Comparison of ENCODE assay signal across 14 cellular contexts in genomic region chr4:47213971-47214370, GRCh38.
DNase-seq lines count a peak whose midpoint lies in the region; ATAC-seq and TF ChIP-seq lines count a peak whose summit lies in the region.
"Had no signal": no experiment of that assay in that cellular context is flagged by ENCODE, and none has a peak within 500 bp of the region (broad histone marks: within the 10 kb centered on the region; RNA-seq: fewer than 3 reads in every experiment).

No MANE protein-coding gene starts in this region.

- no peaks in the 10 kb centered on the region for H3K36me3 Mint-ChIP-seq in activated CD4-positive, alpha-beta memory T cell treated with anti-CD3 and anti-CD28 coated beads for 36 hours
- H3K36me3 Mint-ChIP-seq: activated naive CD4-positive, alpha-beta T cell treated with anti-CD3 and anti-CD28 coated beads, Interleukin-2, amount 50 U/mL, for 72 hours had no signal

- no CpG with 5 or more reads among the region's 3 CpGs for WGBS in trophoblast cell (ENCODE audit: extremely low coverage, insufficient coverage, insufficient read length)

- H3K4me3 ChIP-seq in RWPE2 (ENCODE audit: severe bottlenecking) (no peak overlapping the region), trophoblast cell (ENCODE audit: low read depth, low read length) (no peak overlapping the region)
- H3K4me3 ChIP-seq: mucosa of descending colon, Peyer's patch had no signal

- no peak overlapping the region for H4K12ac ChIP-seq in trophoblast cell (ENCODE audit: low read depth, low read length)

- H4K91ac ChIP-seq in trophoblast cell (ENCODE audit: low read depth, low read length), result no peak overlapping the region

- no peak overlapping the region for H3K4me2 ChIP-seq in trophoblast cell (ENCODE audit: low read length)

- H3K27ac ChIP-seq in RWPE2 (ENCODE audit: poor library complexity, severe bottlenecking), result no peak overlapping the region
- H3K27ac ChIP-seq in trophoblast cell (ENCODE audit: low read depth, low read length), result peak overlapping the region; percentile 91
- H3K27ac ChIP-seq: Peyer's patch had no signal

- H3K36me3 ChIP-seq in RWPE2 (ENCODE audit: low read depth) (no peaks in the 10 kb centered on the region), trophoblast cell (ENCODE audit: control insufficient read depth in 1 of 2, insufficient read depth in 2 of 2, low read length in 2 of 2) (no peaks in the 10 kb centered on the region)
- H3K36me3 ChIP-seq: Peyer's patch had no signal

- peak overlapping the region; percentile 60 for H2BK120ac ChIP-seq in trophoblast cell (ENCODE audit: insufficient read depth, low read length, poor library complexity)

- H2BK5ac ChIP-seq in trophoblast cell (ENCODE audit: low read depth, low read length, poor library complexity), result peak overlapping the region; percentile 73

- H2BK12ac ChIP-seq in trophoblast cell (ENCODE audit: low read length), result no peak overlapping the region

- no peaks in the 10 kb centered on the region for H3K4me1 Mint-ChIP-seq in activated CD4-positive, alpha-beta memory T cell treated with anti-CD3 and anti-CD28 coated beads for 36 hours (ENCODE audit: low read depth)

- H3K27me3 ChIP-seq in RWPE2 (ENCODE audit: insufficient read depth, poor library complexity, severe bottlenecking) (peaks cover 4% of the 10 kb centered on the region), trophoblast cell (ENCODE audit: insufficient read depth, low read length) (no peaks in the 10 kb centered on the region)
- H3K27me3 ChIP-seq: Peyer's patch had no signal

- no peak overlapping the region for H3K4me3 Mint-ChIP-seq in activated CD4-positive, alpha-beta memory T cell treated with anti-CD3 and anti-CD28 coated beads for 36 hours
- H3K4me3 Mint-ChIP-seq: stimulated activated naive CD8-positive, alpha-beta T cell treated with anti-CD3 and anti-CD28 coated beads, Interleukin-15, Interleukin-2, amounts not matched to agents 100 ng/mL and 50 ng/mL, for 24 hours had no signal

- no peak for TF ChIP-seq CTCF in RWPE2 (IDR thresholded peaks at IDR 0.05; ENCODE audit: poor library complexity, severe bottlenecking)

- H2AK5ac ChIP-seq in trophoblast cell (ENCODE audit: low read length), result no peak overlapping the region

- no peaks in the 10 kb centered on the region for H3K9me3 Mint-ChIP-seq in activated CD4-positive, alpha-beta memory T cell treated with anti-CD3 and anti-CD28 coated beads for 36 hours
- H3K9me3 Mint-ChIP-seq: activated naive CD4-positive, alpha-beta T cell treated with anti-CD3 and anti-CD28 coated beads, Interleukin-2, amount 50 U/mL, for 72 hours; stimulated activated naive CD8-positive, alpha-beta T cell treated with anti-CD3 and anti-CD28 coated beads, Interleukin-15, Interleukin-2, amounts not matched to agents 100 ng/mL and 50 ng/mL, for 24 hours had no signal

- no peak overlapping the region for H3K4ac ChIP-seq in trophoblast cell (ENCODE audit: low read depth, low read length)

- H3K18ac ChIP-seq in trophoblast cell (ENCODE audit: low read length), result no peak overlapping the region

- H3K4me1 ChIP-seq in RWPE2 (ENCODE audit: insufficient read depth, poor library complexity, severe bottlenecking), result no peaks in the 10 kb centered on the region
- H3K4me1 ChIP-seq in trophoblast cell (ENCODE audit: control insufficient read depth in 1 of 2, insufficient read depth in 2 of 2, low read length in 2 of 2), result peaks cover 6% of the 10 kb centered on the region in 2 experiments
- H3K4me1 ChIP-seq: Peyer's patch had no signal

- H3K27ac Mint-ChIP-seq in activated CD4-positive, alpha-beta memory T cell treated with anti-CD3 and anti-CD28 coated beads for 36 hours, result no peak overlapping the region
- H3K27ac Mint-ChIP-seq: activated naive CD4-positive, alpha-beta T cell treated with anti-CD3 and anti-CD28 coated beads, Interleukin-2, amount 50 U/mL, for 72 hours; stimulated activated naive CD8-positive, alpha-beta T cell treated with anti-CD3 and anti-CD28 coated beads, Interleukin-15, Interleukin-2, amounts not matched to agents 100 ng/mL and 50 ng/mL, for 24 hours had no signal

- H3K23ac ChIP-seq in trophoblast cell (ENCODE audit: low read length), result no peak overlapping the region

- H3K27me3 Mint-ChIP-seq in activated CD4-positive, alpha-beta memory T cell treated with anti-CD3 and anti-CD28 coated beads for 36 hours, result no peaks in the 10 kb centered on the region
- H3K27me3 Mint-ChIP-seq: stimulated activated naive CD8-positive, alpha-beta T cell treated with anti-CD3 and anti-CD28 coated beads, Interleukin-15, Interleukin-2, amounts not matched to agents 100 ng/mL and 50 ng/mL, for 24 hours had no signal

- no peak overlapping the region for H4K8ac ChIP-seq in trophoblast cell (ENCODE audit: low read depth, low read length)

- H3K9me3 ChIP-seq in RWPE2 (ENCODE audit: severe bottlenecking) (no peaks in the 10 kb centered on the region), trophoblast cell (ENCODE audit: insufficient read depth, low read depth, low read length) (no peaks in the 10 kb centered on the region)
- H3K9me3 ChIP-seq: mucosa of descending colon, Peyer's patch had no signal

- DNase-seq in EL (peak; percentile 92), RWPE2 (ENCODE audit: low spot score) (no peak), fibroblast of gingiva (ENCODE audit: low read depth) (peak; percentile 14), trophoblast cell (no peak)
- DNase-seq in activated CD4-positive, alpha-beta memory T cell treated with anti-CD3 and anti-CD28 coated beads for 36 hours, result no peak
- DNase-seq: activated CD4-positive, alpha-beta T cell treated with anti-CD3 and anti-CD28 coated beads for 1 hour; DND-41; mucosa of descending colon; Peyer's patch had no signal

- H3K14ac ChIP-seq in trophoblast cell (ENCODE audit: low read length), result no peak overlapping the region

- CTCF ChIA-PET in activated CD4-positive, alpha-beta memory T cell treated with anti-CD3 and anti-CD28 coated beads for 36 hours (lab: Charles Lee), result interaction anchor here (1.2 kb wide), 1 partner anchor 13 kb away, joined by 9 read pairs; no protein-coding TSS in a partner anchor

- no peak overlapping the region for H3K9ac ChIP-seq in trophoblast cell (ENCODE audit: low read length)

- peaks cover 3% of the 10 kb centered on the region for H3K79me2 ChIP-seq in trophoblast cell (ENCODE audit: control insufficient read depth, insufficient read depth, low read length, poor library complexity)

- H3K79me1 ChIP-seq in trophoblast cell (ENCODE audit: low read length), result peaks cover 16% of the 10 kb centered on the region

- no peak overlapping the region for H2AFZ ChIP-seq in trophoblast cell (ENCODE audit: insufficient read depth, low read length, poor library complexity)

- intact Hi-C loops in activated CD4-positive, alpha-beta memory T cell treated with anti-CD3 and anti-CD28 coated beads for 36 hours (cut with micrococcal nuclease), result no loop called here

- ATAC-seq in RWPE2 (ENCODE audit: low read depth) (peak; percentile 86), GM21526 (IDR thresholded peaks at IDR 0.05; ENCODE audit: low FRiP score, unreplicated experiment) (no peak), HG02981 (IDR thresholded peaks at IDR 0.05; ENCODE audit: unreplicated experiment) (no peak), HG02623 (IDR thresholded peaks at IDR 0.05; ENCODE audit: unreplicated experiment) (no peak)
- ATAC-seq: activated naive CD4-positive, alpha-beta T cell treated with anti-CD3 and anti-CD28 coated beads, Interleukin-2, amount 50 U/mL, for 72 hours; mucosa of descending colon had no signal

- POLR2A ChIA-PET in activated CD4-positive, alpha-beta memory T cell treated with anti-CD3 and anti-CD28 coated beads for 36 hours (lab: Charles Lee), result interaction anchor here (0.6 kb wide), 1 partner anchor 43 kb away, joined by 3 read pairs; no protein-coding TSS in a partner anchor

Comparison
In these comparisons a context has a peak if more than half of its experiments do, and no peak if none do; other contexts are left out.
1. DNase-seq: peak in EL (single experiment) and fibroblast of gingiva (single experiment); none in RWPE2 (single experiment), trophoblast cell (0 of 2) and activated CD4-positive, alpha-beta memory T cell treated with anti-CD3 and anti-CD28 coated beads for 36 hours (single experiment).